ENCODE assay signal across 9 cellular contexts in genomic region chr17:59827721-59828477, GRCh38.
A peak's percentile ranks its signal among the peaks of the same experiment; 100 is the strongest.
DNase-seq lines count a peak whose midpoint lies in the region; ATAC-seq and TF ChIP-seq lines count a peak whose summit lies in the region.
"Had no signal": no experiment of that assay in that cellular context is flagged by ENCODE, and none has a peak within 500 bp of the region (broad histone marks: within the 10 kb centered on the region; RNA-seq: fewer than 3 reads in every experiment).

No MANE protein-coding gene starts in this region.

- H3K9me2 ChIP-seq in GM23248 (ENCODE audit: insufficient read depth): no peaks in the 10 kb centered on the region

- H2BK15ac ChIP-seq in mesendoderm (replicated peaks; ENCODE audit: low read depth): peak overlapping the region; percentile 74

- no TSS peak for BruUV-seq in A673 (replicated peaks; lab: Mats Ljungman, UMichigan)

- H2BK120ac ChIP-seq in mesendoderm (ENCODE audit: low read depth, low read length): peak overlapping the region; percentile 15

- intact Hi-C loops in A673 (cut with micrococcal nuclease; ENCODE audit: unreplicated experiment): loop anchor here (2.0 kb wide), 1 partner anchor 41 kb away; no protein-coding TSS in a partner anchor

- H3K27me3 Mint-ChIP-seq in activated CD4-positive, alpha-beta memory T cell treated with anti-CD3 and anti-CD28 coated beads, Interleukin-2, amount 10 ng/mL, durations not matched to agents 7 days and 5 days: no peaks in the 10 kb centered on the region

- H3K4ac ChIP-seq in mesendoderm (ENCODE audit: low read depth, low read length): no peak overlapping the region

- TF ChIP-seq CTCF in A673 (conservative IDR thresholded peaks at IDR 0.05; ENCODE audit: low read depth, low read length): no peak

- peaks cover 38% of the 10 kb centered on the region for H3K36me3 Mint-ChIP-seq in activated CD4-positive, alpha-beta memory T cell treated with anti-CD3 and anti-CD28 coated beads, Interleukin-2, amount 10 ng/mL, durations not matched to agents 7 days and 5 days (ENCODE audit: low read depth)

- no peaks in the 10 kb centered on the region for H4K20me1 ChIP-seq in GM23248 (ENCODE audit: insufficient read depth)

- POLR2A ChIA-PET in A673 (lab: Charles Lee; ENCODE audit: low non-redundant PET): interaction anchor here (0.6 kb wide), 1 partner anchor 39 kb away, joined by 3 read pairs; no protein-coding TSS in a partner anchor
- POLR2A ChIA-PET in activated CD4-positive, alpha-beta memory T cell treated with anti-CD3 and anti-CD28 coated beads, Interleukin-2, amount 10 ng/mL, durations not matched to agents 7 days and 5 days (lab: Charles Lee): interaction anchor here (0.6 to 29.7 kb wide), 21 partner anchors 9 to 1496 kb away, joined by 3 to 2499 read pairs (median 6); partner anchors contain the start of genes CLTC, DHX40, RPS6KB1 and TUBD1

- peaks cover 67% of the 10 kb centered on the region for H3K4me1 ChIP-seq in A673 (ENCODE audit: insufficient read depth, low read length, poor library complexity, severe bottlenecking)
- H3K4me1 ChIP-seq in GM23248 (ENCODE audit: insufficient read depth): peaks cover 71% of the 10 kb centered on the region
- peaks cover 5% of the 10 kb centered on the region for H3K4me1 ChIP-seq in mesendoderm (ENCODE audit: control insufficient read depth, low read depth, low read length)

- H2BK5ac ChIP-seq in mesendoderm (ENCODE audit: low read length): no peak overlapping the region

- H3K23ac ChIP-seq in mesendoderm (ENCODE audit: low read length): no peak overlapping the region

- H2AFZ ChIP-seq in GM23248: no peak overlapping the region

- H3F3A ChIP-seq in GM23248 (ENCODE audit: insufficient read depth): peaks cover 59% of the 10 kb centered on the region

- H3K9ac ChIP-seq in GM23248: peak overlapping the region; percentile 93
- no peak overlapping the region for H3K9ac ChIP-seq in mesendoderm (ENCODE audit: low read length)

- no peaks in the 10 kb centered on the region for H3K9me3 Mint-ChIP-seq in activated CD4-positive, alpha-beta memory T cell treated with anti-CD3 and anti-CD28 coated beads, Interleukin-2, amount 10 ng/mL, durations not matched to agents 7 days and 5 days

- no peaks in the 10 kb centered on the region for H3K36me3 ChIP-seq in A673 (ENCODE audit: insufficient read depth, low read length, poor library complexity, severe bottlenecking)
- no peaks in the 10 kb centered on the region for H3K36me3 ChIP-seq in GM23248 (ENCODE audit: low read depth)
- H3K36me3 ChIP-seq in mesendoderm (ENCODE audit: control insufficient read depth, insufficient read depth, low read length): no peaks in the 10 kb centered on the region

- H3K79me2 ChIP-seq in GM23248 (ENCODE audit: insufficient read depth): peaks cover 69% of the 10 kb centered on the region
- H3K79me2 ChIP-seq in mesendoderm (ENCODE audit: control insufficient read depth, insufficient read depth, low read length): no peaks in the 10 kb centered on the region

- H3K79me1 ChIP-seq in mesendoderm (ENCODE audit: low read length): no peaks in the 10 kb centered on the region

- H3K4me3 Mint-ChIP-seq in activated CD4-positive, alpha-beta memory T cell treated with anti-CD3 and anti-CD28 coated beads, Interleukin-2, amount 10 ng/mL, durations not matched to agents 7 days and 5 days: peak overlapping the region; percentile 77

- H3K4me3 ChIP-seq in A673 (ENCODE audit: low read depth, low read length, poor library complexity, severe bottlenecking): no peak overlapping the region
- H3K4me3 ChIP-seq in GM23248: no peak overlapping the region
- no peak overlapping the region for H3K4me3 ChIP-seq in mesendoderm (ENCODE audit: low read length)

- H3K18ac ChIP-seq in mesendoderm (ENCODE audit: low read length): peak overlapping the region; percentile 86

- CTCF ChIA-PET in A673 (lab: Charles Lee): interaction anchor here (1.3 kb wide), 1 partner anchor 32 kb away, joined by 4 read pairs; no protein-coding TSS in a partner anchor
- CTCF ChIA-PET in activated CD4-positive, alpha-beta memory T cell treated with anti-CD3 and anti-CD28 coated beads, Interleukin-2, amount 10 ng/mL, durations not matched to agents 7 days and 5 days (lab: Charles Lee): interaction anchor here (0.6 to 5.2 kb wide), 14 partner anchors 10 to 137 kb away, joined by 3 to 62 read pairs (median 4); no protein-coding TSS in a partner anchor

- H3K27me3 ChIP-seq in A673 (replicated peaks; ENCODE audit: insufficient read depth, low read depth, low read length, poor library complexity) (no peaks in the 10 kb centered on the region), GM23248 (replicated peaks; ENCODE audit: insufficient read depth) (no peaks in the 10 kb centered on the region), mesendoderm (ENCODE audit: insufficient read depth, low read length, poor library complexity) (no peaks in the 10 kb centered on the region)

- WGBS in GM23248 (ENCODE audit: low coverage in 1 of 2, low lambda C conversion rate in 2 of 2, missing lambda C conversion rate in 2 of 2), 2 experiments: 90 to 97% methylated on average over 5 of the region's 5 CpGs
- no CpG with 5 or more reads among the region's 5 CpGs for WGBS in mesendoderm (ENCODE audit: extremely low coverage, insufficient coverage, low lambda C conversion rate)

- H2AK5ac ChIP-seq in mesendoderm (ENCODE audit: low read length): no peak overlapping the region

- H3K27ac ChIP-seq in A673 (ENCODE audit: low read depth, low read length, poor library complexity, severe bottlenecking) (peak overlapping the region; percentile 97), GM23248 (peak overlapping the region; percentile 99), mesendoderm (ENCODE audit: low read depth, low read length) (peak overlapping the region; percentile 5)

- no peak overlapping the region for H3K56ac ChIP-seq in mesendoderm (ENCODE audit: low read length)

- no peak for ATAC-seq in HG03457 (IDR thresholded peaks at IDR 0.05; ENCODE audit: unreplicated experiment)

- DNase-seq in A673 (ENCODE audit: low spot score): no peak
- DNase-seq in GM23248: no peak
- DNase-seq in activated CD4-positive, alpha-beta memory T cell treated with anti-CD3 and anti-CD28 coated beads, Interleukin-2, amount 10 ng/mL, durations not matched to agents 7 days and 5 days: no peak
- no peak for DNase-seq in mesendoderm
- DNase-seq in NOMO-1 treated with DMSO at 0.1 percent for 48 hours (lab: John Stamatoyannopoulos, UW; ENCODE audit: unreplicated experiment): no peak
- no peak for DNase-seq in effector CD8-positive, alpha-beta T cell (lab: John Stamatoyannopoulos, UW)
- no peak for DNase-seq in hippocampal formation (lab: John Stamatoyannopoulos, UW)
- DNase-seq: effector CD4-positive, alpha-beta T cell had no signal

- H3K4me2 ChIP-seq in GM23248 (ENCODE audit: unreplicated experiment) (peak overlapping the region; percentile 81), mesendoderm (ENCODE audit: low read length) (no peak overlapping the region)

- H3K27ac Mint-ChIP-seq in activated CD4-positive, alpha-beta memory T cell treated with anti-CD3 and anti-CD28 coated beads, Interleukin-2, amount 10 ng/mL, durations not matched to agents 7 days and 5 days: peak overlapping the region; percentile 96

- no peak overlapping the region for H4K5ac ChIP-seq in mesendoderm (ENCODE audit: low read length)

- peaks cover 67% of the 10 kb centered on the region for H3K4me1 Mint-ChIP-seq in activated CD4-positive, alpha-beta memory T cell treated with anti-CD3 and anti-CD28 coated beads, Interleukin-2, amount 10 ng/mL, durations not matched to agents 7 days and 5 days

- H4K8ac ChIP-seq in mesendoderm (ENCODE audit: low read depth, low read length): peak overlapping the region; percentile 76

- H3K9me3 ChIP-seq in A673 (ENCODE audit: low read depth, low read length, poor library complexity, severe bottlenecking) (no peaks in the 10 kb centered on the region), GM23248 (ENCODE audit: low read depth) (no peaks in the 10 kb centered on the region)

- in situ Hi-C loops in GM23248 (cut with MboI): no loop called here

Comparison
In these comparisons a context has a peak if more than half of its experiments do, and no peak if none do; other contexts are left out.
1. H3K27ac ChIP-seq: peak in every context shown above with its lines; median percentile 99 in GM23248; 97 in A673; 5 in mesendoderm.